ENCODE assay signal across 20 cellular contexts in genomic region chr19:58117841-58118575, GRCh38. TPM values are rescaled to one million over a fixed set of nuclear protein-coding genes. Genes with fewer than 3 reads are reported as not detected.
A peak's percentile ranks its signal among the peaks of the same experiment; 100 is the strongest.
DNase-seq lines count a peak whose midpoint lies in the region; ATAC-seq and TF ChIP-seq lines count a peak whose summit lies in the region.
"Had no signal": no experiment of that assay in that cellular context is flagged by ENCODE, and none has a peak within 500 bp of the region (broad histone marks: within the 10 kb centered on the region; RNA-seq: fewer than 3 reads in every experiment).

No MANE protein-coding gene starts in this region.

- H3K36me3 Mint-ChIP-seq in immature natural killer cell (peaks cover 8 to 42% (median 36%) of the 10 kb centered on the region in 3 donors), Caco-2 (ENCODE audit: insufficient read depth, unreplicated experiment) (no peaks in the 10 kb centered on the region)

- H3K4me3 Mint-ChIP-seq in immature natural killer cell, result peak overlapping the region in 3 of 5 donors; percentile 36 to 51 (median 36)
- H3K4me3 Mint-ChIP-seq in Caco-2 (ENCODE audit: unreplicated experiment), result no peak overlapping the region

- ATAC-seq in left cardiac atrium (no peak), HG02973 (IDR thresholded peaks at IDR 0.05; ENCODE audit: unreplicated experiment) (no peak)
- ATAC-seq: lower lobe of right lung, pancreas had no signal

- H3K4me3 ChIP-seq in right atrium auricular region, result no peak overlapping the region
- peak overlapping the region in 4 of 5 donors; percentile 2 to 61 (median 44) for H3K4me3 ChIP-seq in subcutaneous abdominal adipose tissue (ENCODE audit: low read depth in 1 of 5, low read length in 5 of 5)
- no peak overlapping the region for H3K4me3 ChIP-seq in Caco-2 (ENCODE audit: low read depth, low read length)
- H3K4me3 ChIP-seq: cardiac muscle cell, lower lobe of right lung, pancreas, PC-9 had no signal

- H3K27ac ChIP-seq in right atrium auricular region (no peak overlapping the region), subcutaneous abdominal adipose tissue (ENCODE audit: low read depth, low read length) (no peak overlapping the region)
- H3K27ac ChIP-seq: cardiac muscle cell, lower lobe of right lung, pancreas, PC-9 had no signal

- no TSS peak for BruUV-seq in Caco-2 (replicated peaks; lab: Mats Ljungman, UMichigan)

- peaks cover 0 to 16% of the 10 kb centered on the region in 2 donors for H3K4me1 Mint-ChIP-seq in immature natural killer cell
- H3K4me1 Mint-ChIP-seq in Caco-2 (ENCODE audit: low read depth, unreplicated experiment), result no peaks in the 10 kb centered on the region
- H3K4me1 Mint-ChIP-seq: CD4-positive, CD25-positive, alpha-beta regulatory T cell had no signal

- H3K27me3 ChIP-seq in right atrium auricular region (no peaks in the 10 kb centered on the region), subcutaneous abdominal adipose tissue (ENCODE audit: control insufficient read depth in 5 of 5, insufficient read depth in 4 of 5, low read length in 5 of 5) (no peaks in the 10 kb centered on the region), Caco-2 (replicated peaks; ENCODE audit: control insufficient read depth, insufficient read depth, low read length) (no peaks in the 10 kb centered on the region)
- H3K27me3 ChIP-seq: cardiac muscle cell, pancreas had no signal

- H3K4me1 ChIP-seq in right atrium auricular region, result no peaks in the 10 kb centered on the region
- H3K4me1 ChIP-seq in subcutaneous abdominal adipose tissue (ENCODE audit: control insufficient read depth in 5 of 5, insufficient read depth in 5 of 5, low read length in 5 of 5), result peaks cover 0 to 3% (median 0%) of the 10 kb centered on the region in 5 donors
- H3K4me1 ChIP-seq in Caco-2, result no peaks in the 10 kb centered on the region
- H3K4me1 ChIP-seq: lower lobe of right lung, pancreas had no signal

- H3K27ac Mint-ChIP-seq in immature natural killer cell, result no peak overlapping the region
- no peak overlapping the region for H3K27ac Mint-ChIP-seq in Caco-2 (ENCODE audit: unreplicated experiment)
- H3K27ac Mint-ChIP-seq: activated T-helper 2 cell treated with anti-CD3 and anti-CD28 coated beads, Interferon-gamma antibody, Interleukin-2, Interleukin-4, amounts not matched to agents 10 μg/mL and 5 μg/mL and 100 μg/mL, durations not matched to agents 14 hours and 24 hours and 36 hours; CD4-positive, CD25-positive, alpha-beta regulatory T cell had no signal

- H3K9ac ChIP-seq in subcutaneous abdominal adipose tissue (ENCODE audit: low read length in 5 of 5), result no peak overlapping the region

- peak; percentile 25 for DNase-seq in left cardiac atrium
- no peak for DNase-seq in right atrium auricular region (ENCODE audit: low spot score)
- DNase-seq in RPMI7951 (ENCODE audit: low read depth), result peak; percentile 26
- DNase-seq in immature natural killer cell, result no peak
- no peak for DNase-seq in GM13976 (ENCODE audit: low spot score)
- DNase-seq in Caco-2, result no peak
- DNase-seq: activated CD4-positive, CD25-positive, alpha-beta regulatory T cell treated with anti-CD3 and anti-CD28 coated beads, Interleukin-2, amount 50 U/mL, for 72 hours; CD4-positive, CD25-positive, alpha-beta regulatory T cell; GF-D8; lower lobe of right lung; NCI-H2171 treated with DMSO at 0.1 percent for 48 hours; NCI-H774; PC-9; stimulated activated CD4-positive, alpha-beta T cell treated with anti-CD3 and anti-CD28 coated beads, Interleukin-4, amount 100 ng/mL, for 24 hours had no signal

- in situ Hi-C loops in GM13976 (cut with MboI; ENCODE audit: low sequenced_read_pairs, unreplicated experiment), result no loop called here

- H3K9me3 Mint-ChIP-seq in immature natural killer cell (peaks cover 59 to 92% (median 86%) of the 10 kb centered on the region in 6 donors), Caco-2 (ENCODE audit: unreplicated experiment) (peaks cover 60% of the 10 kb centered on the region)

- intact Hi-C loops in left cardiac atrium (cut with DNase I), result no loop called here
- intact Hi-C loops in Caco-2 (cut with micrococcal nuclease; ENCODE audit: unreplicated experiment), result no loop called here

- H3K27me3 Mint-ChIP-seq in immature natural killer cell (ENCODE audit: low read depth in 3 of 3) (peaks cover 6 to 11% (median 10%) of the 10 kb centered on the region in 3 donors), Caco-2 (ENCODE audit: insufficient read depth, unreplicated experiment) (no peaks in the 10 kb centered on the region)
- H3K27me3 Mint-ChIP-seq: CD4-positive, CD25-positive, alpha-beta regulatory T cell had no signal

- POLR2A ChIA-PET in Caco-2 (lab: Charles Lee), result no interaction called here

- no peak for TF ChIP-seq CTCF in right atrium auricular region (IDR thresholded peaks at IDR 0.05)
- no peak for TF ChIP-seq CTCF in GM13976 (IDR thresholded peaks at IDR 0.05; ENCODE audit: borderline replicate concordance, control extremely low read depth, extremely low read depth, insufficient read depth, missing control alignments)
- no peak for TF ChIP-seq CTCF in Caco-2 (IDR thresholded peaks at IDR 0.05; ENCODE audit: insufficient read depth in 1 of 2, low read depth in 1 of 2, low read length in 1 of 2, severe bottlenecking in 1 of 2, unreplicated experiment in 1 of 2)

- H3K9me3 ChIP-seq in right atrium auricular region (peaks cover 27 to 99% of the 10 kb centered on the region in 2 donors), subcutaneous abdominal adipose tissue (ENCODE audit: control insufficient read depth in 5 of 5, low read length in 5 of 5) (peaks cover 55 to 94% (median 91%) of the 10 kb centered on the region in 5 donors), Caco-2 (peaks cover 61% of the 10 kb centered on the region)

- CTCF ChIA-PET in Caco-2 (lab: Charles Lee), result no interaction called here

- H3K36me3 ChIP-seq in right atrium auricular region (no peaks in the 10 kb centered on the region), subcutaneous abdominal adipose tissue (ENCODE audit: control insufficient read depth in 5 of 5, insufficient read depth in 5 of 5, low read length in 5 of 5) (no peaks in the 10 kb centered on the region), Caco-2 (ENCODE audit: control insufficient read depth, insufficient read depth, low read length) (no peaks in the 10 kb centered on the region)
- H3K36me3 ChIP-seq: cardiac muscle cell, lower lobe of right lung, pancreas had no signal

RNA-seq across cellular contexts. Expression of gene ZSCAN18, which starts 20.0 kb away (rescaled TPM):
- total RNA-seq in left cardiac atrium (10 to 100 TPM; 54.0 to 60.9 TPM), right atrium auricular region (10 to 100 TPM; 48.3 to 65.7 TPM), Caco-2 (2022) (not detected in 2 replicates)
- total RNA-seq in RPMI7951 (2014; rRNA removed; shearing (Covaris generic)), result 1.8 and 3.0 TPM in 2 replicates
- polyA plus RNA-seq in immature natural killer cell, result 10 to 100 TPM in 2 of 3 donors, 1 to 10 TPM in 1; 2.9 to 23.5 (median 15.2) TPM

RNA-seq across cellular contexts. Expression of gene ZNF329, which starts 32.6 kb away (rescaled TPM):
- 1 to 10 TPM; 7.0 to 8.8 TPM for total RNA-seq in left cardiac atrium
- total RNA-seq in right atrium auricular region, result 1 to 10 TPM; 6.9 to 7.9 TPM
- total RNA-seq in RPMI7951 (2014; rRNA removed; shearing (Covaris generic)), result 6.8 and 9.4 TPM in 2 replicates
- 10 to 100 TPM in 1 of 3 donors, 1 to 10 TPM in 2; 4.0 to 11.5 (median 6.6) TPM for polyA plus RNA-seq in immature natural killer cell
- 4.4 and 5.4 TPM in 2 replicates for total RNA-seq in Caco-2 (2022)

RNA-seq across cellular contexts. Expression of gene ZNF135, which starts 58.9 kb away (rescaled TPM):
- total RNA-seq in left cardiac atrium (1 to 10 TPM; 2.5 to 3.4 TPM), right atrium auricular region (1 to 10 TPM; 2.5 to 3.1 TPM), Caco-2 (2022) (not detected in 2 replicates)
- 0.72 and 0.88 TPM in 2 replicates for total RNA-seq in RPMI7951 (2014; rRNA removed; shearing (Covaris generic))
- polyA plus RNA-seq in immature natural killer cell, result 1 to 10 TPM in 1 of 3 donors, under 1 TPM in 1, not detected in 1; 0.64 to 4.1 TPM
- total RNA-seq: activated T-helper 2 cell treated with anti-CD3 and anti-CD28 coated beads, Interferon-gamma antibody, Interleukin-2, Interleukin-4, amounts not matched to agents 10 μg/mL and 5 μg/mL and 100 μg/mL, durations not matched to agents 14 hours and 24 hours and 36 hours; H4 had no signal

Comparison
In these comparisons a context has a peak if more than half of its experiments do, and no peak if none do; other contexts are left out.
1. DNase-seq: peak in left cardiac atrium (single experiment) and RPMI7951 (single experiment); none in right atrium auricular region (single experiment), immature natural killer cell (0 of 3), GM13976 (single experiment) and Caco-2 (0 of 2).
2. H3K4me3 ChIP-seq: peak in subcutaneous abdominal adipose tissue (4 of 5); none in right atrium auricular region (0 of 2) and Caco-2 (single experiment).
3. RNA of gene ZSCAN18, which starts 20.0 kb away (total RNA-seq): 48.3 to 65.7 TPM in right atrium auricular region and 54.0 to 60.9 TPM in left cardiac atrium; 1.8 to 3.0 TPM in RPMI7951 and not detected in Caco-2; every median in the first group is over 10 times any median in the second.